Comparison of ENCODE assay signal across 9 cellular contexts in genomic region chr1:183877321-183877720, GRCh38.
DNase-seq lines count a peak whose midpoint lies in the region; ATAC-seq and TF ChIP-seq lines count a peak whose summit lies in the region.
"Had no signal": no experiment of that assay in that cellular context is flagged by ENCODE, and none has a peak within 500 bp of the region (broad histone marks: within the 10 kb centered on the region; RNA-seq: fewer than 3 reads in every experiment).

No MANE protein-coding gene starts in this region.

- WGBS in esophagus squamous epithelium, 2 donors, result 23 to 33% methylated on average over 8 of the region's 8 CpGs

- H3K4me1 ChIP-seq in SJSA1 (replicated peaks) (peaks cover 59% of the 10 kb centered on the region), esophagus squamous epithelium (peaks cover 21 to 48% (median 42%) of the 10 kb centered on the region in 3 donors), mucosa of rectum (ENCODE audit: control insufficient read depth in 2 of 2, insufficient read depth in 2 of 2, low read length in 2 of 2) (no peaks in the 10 kb centered on the region), thoracic aorta (ENCODE audit: control insufficient read depth in 1 of 2, low read depth in 2 of 2) (peaks cover 39 to 60% of the 10 kb centered on the region in 2 donors)

- TF ChIP-seq POLR2A in esophagus squamous epithelium (IDR thresholded peaks at IDR 0.05), result no peak

- no peak for ATAC-seq in thoracic aorta (ENCODE audit: insufficient number of reproducible peaks, low FRiP score, low read depth)

- peak overlapping the region; percentile 67 for H3K27ac ChIP-seq in SJSA1
- peak overlapping the region in 3 of 4 donors; percentile 53 to 72 (median 65) for H3K27ac ChIP-seq in esophagus squamous epithelium
- peak overlapping the region; percentile 3 to 26 for H3K27ac ChIP-seq in mucosa of rectum (ENCODE audit: low read depth in 2 of 2, low read length in 2 of 2)
- H3K27ac ChIP-seq in thoracic aorta, result peak overlapping the region; percentile 74 to 81

- no peak for TF ChIP-seq CTCF in esophagus squamous epithelium (IDR thresholded peaks at IDR 0.05)
- TF ChIP-seq CTCF in thoracic aorta (IDR thresholded peaks at IDR 0.05), result no peak

- intact Hi-C loops in esophagus squamous epithelium (cut with DNase I), result no loop called here

- H3K27me3 ChIP-seq in SJSA1 (replicated peaks), result no peaks in the 10 kb centered on the region
- H3K27me3 ChIP-seq in esophagus squamous epithelium, result no peaks in the 10 kb centered on the region
- no peaks in the 10 kb centered on the region for H3K27me3 ChIP-seq in mucosa of rectum (ENCODE audit: control insufficient read depth in 2 of 2, insufficient read depth in 2 of 2, low read length in 2 of 2)
- H3K27me3 ChIP-seq in thoracic aorta (replicated peaks; ENCODE audit: insufficient read depth), result no peaks in the 10 kb centered on the region

- H3K36me3 ChIP-seq in SJSA1, result peaks cover 5% of the 10 kb centered on the region; the same call in 1 of the 2 replicates
- no peaks in the 10 kb centered on the region for H3K36me3 ChIP-seq in esophagus squamous epithelium
- H3K36me3 ChIP-seq in mucosa of rectum (ENCODE audit: control insufficient read depth in 2 of 2, insufficient read depth in 2 of 2, low read length in 2 of 2), result no peaks in the 10 kb centered on the region
- no peaks in the 10 kb centered on the region for H3K36me3 ChIP-seq in thoracic aorta

- H3K4me3 ChIP-seq in SJSA1 (peak overlapping the region; percentile 0; the same call in 1 of the 2 replicates), esophagus squamous epithelium (peak overlapping the region in 2 of 4 donors; percentile 22 to 45), mucosa of rectum (ENCODE audit: low read length in 2 of 2) (peak overlapping the region in 1 of 2 donors; percentile 29), thoracic aorta (peak overlapping the region; percentile 61)

- H3K9me3 ChIP-seq in SJSA1 (replicated peaks) (no peaks in the 10 kb centered on the region), esophagus squamous epithelium (no peaks in the 10 kb centered on the region), mucosa of rectum (ENCODE audit: control insufficient read depth in 2 of 2, low read length in 2 of 2) (no peaks in the 10 kb centered on the region), thoracic aorta (no peaks in the 10 kb centered on the region)

- DNase-seq in SJSA1 (ENCODE audit: low read depth in 1 of 2, low spot score in 2 of 2) (peak; percentile 61 to 65), esophagus squamous epithelium (lab: John Stamatoyannopoulos, UW) (no peak), thoracic aorta (ENCODE audit: low spot score) (no peak), A172 (ENCODE audit: low spot score) (no peak), NCI-H2107 treated with DMSO at 0.1 percent for 48 hours (lab: John Stamatoyannopoulos, UW; ENCODE audit: unreplicated experiment) (no peak), NCI-H146 (lab: John Stamatoyannopoulos, UW) (no peak), NCI-H1694 treated with DMSO at 0.1 percent for 48 hours (lab: John Stamatoyannopoulos, UW) (no peak)
- DNase-seq: activated CD4-positive, alpha-beta T cell treated with anti-CD3 and anti-CD28 coated beads, Interleukin-2, amount 50 U/mL, for 4 hours had no signal

- no peak overlapping the region for H3K9ac ChIP-seq in mucosa of rectum (ENCODE audit: low read depth in 1 of 2, low read length in 2 of 2)

Comparison
In these comparisons a context has a peak if more than half of its experiments do, and no peak if none do; other contexts are left out.
1. DNase-seq: peak in SJSA1 (2 of 2); none in esophagus squamous epithelium (single experiment), thoracic aorta (single experiment), A172 (single experiment), NCI-H2107 treated with DMSO at 0.1 percent for 48 hours (single experiment), NCI-H146 (single experiment) and NCI-H1694 treated with DMSO at 0.1 percent for 48 hours (single experiment).
2. H3K27ac ChIP-seq: peak in every context shown above with its lines; median percentile 78 in thoracic aorta; 67 in SJSA1; 65 in esophagus squamous epithelium; 14 in mucosa of rectum.